Comparison of ENCODE assay signal across 12 cellular contexts in genomic region chr15:60115579-60116415, GRCh38.
DNase-seq lines count a peak whose midpoint lies in the region; ATAC-seq and TF ChIP-seq lines count a peak whose summit lies in the region.
"Had no signal": no experiment of that assay in that cellular context is flagged by ENCODE, and none has a peak within 500 bp of the region (broad histone marks: within the 10 kb centered on the region; RNA-seq: fewer than 3 reads in every experiment).

No MANE protein-coding gene starts in this region.

- CTCF ChIA-PET in naive thymus-derived CD4-positive, alpha-beta T cell (lab: Charles Lee): interaction anchor here (0.7 kb wide), 1 partner anchor 36 kb away, joined by 3 read pairs; no protein-coding TSS in a partner anchor

- no peaks in the 10 kb centered on the region for H3K27me3 ChIP-seq in naive thymus-derived CD4-positive, alpha-beta T cell (ENCODE audit: control insufficient read depth in 2 of 2, insufficient read depth in 2 of 2, low read length in 2 of 2)

- 72 to 87% methylated on average over 5 to 7 of the region's 9 CpGs for WGBS in mesodermal cell (ENCODE audit: insufficient coverage in 2 of 2), 2 experiments

- ATAC-seq in activated naive CD8-positive, alpha-beta T cell treated with anti-CD3 and anti-CD28 coated beads, Interleukin-2, amount 50 U/mL, for 24 hours: peak; percentile 63
- no peak for ATAC-seq in HG02571 (IDR thresholded peaks at IDR 0.05; ENCODE audit: unreplicated experiment)
- ATAC-seq in naive thymus-derived CD4-positive, alpha-beta T cell: no peak

- DNase-seq in NCI-H1694 treated with DMSO at 0.1 percent for 48 hours (lab: John Stamatoyannopoulos, UW) (peak; percentile 100), NCI-H1694 (lab: John Stamatoyannopoulos, UW) (no peak), NCI-H2227 (lab: John Stamatoyannopoulos, UW; ENCODE audit: unreplicated experiment) (peak; percentile 37), osteocyte (ENCODE audit: extremely low spot score, unreplicated experiment) (no peak)
- no peak for DNase-seq in activated naive CD8-positive, alpha-beta T cell treated with anti-CD3 and anti-CD28 coated beads, Interleukin-2, amount 50 U/mL, for 24 hours
- DNase-seq in naive thymus-derived CD4-positive, alpha-beta T cell: no peak
- DNase-seq: central memory CD4-positive, alpha-beta T cell; left ventricle myocardium inferior; SK-N-SH; stimulated activated CD4-positive, alpha-beta T cell treated with anti-CD3 and anti-CD28 coated beads, Interleukin-4, amount 100 ng/mL, for 1 hour had no signal

- no peak overlapping the region for H3K4me3 Mint-ChIP-seq in activated naive CD8-positive, alpha-beta T cell treated with anti-CD3 and anti-CD28 coated beads, Interleukin-2, amount 50 U/mL, for 24 hours
- H3K4me3 Mint-ChIP-seq in osteocyte (ENCODE audit: unreplicated experiment): no peak overlapping the region
- H3K4me3 Mint-ChIP-seq in naive thymus-derived CD4-positive, alpha-beta T cell: no peak overlapping the region

- POLR2A ChIA-PET in naive thymus-derived CD4-positive, alpha-beta T cell (lab: Charles Lee): interaction anchor here (1.2 kb wide), 1 partner anchor 9 kb away, joined by 3 read pairs; no protein-coding TSS in a partner anchor

- peak overlapping the region; percentile 68 for H3K27ac Mint-ChIP-seq in activated naive CD8-positive, alpha-beta T cell treated with anti-CD3 and anti-CD28 coated beads, Interleukin-2, amount 50 U/mL, for 24 hours
- no peak overlapping the region for H3K27ac Mint-ChIP-seq in osteocyte (ENCODE audit: unreplicated experiment)
- H3K27ac Mint-ChIP-seq in naive thymus-derived CD4-positive, alpha-beta T cell: no peak overlapping the region

- H3K4me3 ChIP-seq in mesodermal cell (ENCODE audit: extremely low read depth, insufficient read depth, low read length, poor library complexity, severe bottlenecking): no peak overlapping the region
- no peak overlapping the region for H3K4me3 ChIP-seq in naive thymus-derived CD4-positive, alpha-beta T cell (ENCODE audit: low read length)
- H3K4me3 ChIP-seq: left ventricle myocardium inferior had no signal

- H3K36me3 ChIP-seq in mesodermal cell (ENCODE audit: control insufficient read depth, insufficient read depth, low read length): no peaks in the 10 kb centered on the region
- no peaks in the 10 kb centered on the region for H3K36me3 ChIP-seq in naive thymus-derived CD4-positive, alpha-beta T cell (ENCODE audit: control insufficient read depth in 2 of 3, insufficient read depth in 3 of 3, low read length in 3 of 3)
- H3K36me3 ChIP-seq: left ventricle myocardium inferior had no signal

- no peaks in the 10 kb centered on the region for H3K36me3 Mint-ChIP-seq in activated naive CD8-positive, alpha-beta T cell treated with anti-CD3 and anti-CD28 coated beads, Interleukin-2, amount 50 U/mL, for 24 hours (ENCODE audit: low read depth)
- no peaks in the 10 kb centered on the region for H3K36me3 Mint-ChIP-seq in osteocyte (ENCODE audit: unreplicated experiment)
- H3K36me3 Mint-ChIP-seq in naive thymus-derived CD4-positive, alpha-beta T cell: no peaks in the 10 kb centered on the region

- intact Hi-C loops in naive thymus-derived CD4-positive, alpha-beta T cell (cut with micrococcal nuclease): no loop called here

- H3K27me3 Mint-ChIP-seq in activated naive CD8-positive, alpha-beta T cell treated with anti-CD3 and anti-CD28 coated beads, Interleukin-2, amount 50 U/mL, for 24 hours: peaks cover 9% of the 10 kb centered on the region
- peaks cover 59% of the 10 kb centered on the region for H3K27me3 Mint-ChIP-seq in osteocyte (ENCODE audit: unreplicated experiment)
- peaks cover 0 to 7% (median 5%) of the 10 kb centered on the region in 5 donors for H3K27me3 Mint-ChIP-seq in naive thymus-derived CD4-positive, alpha-beta T cell

- peaks cover 4% of the 10 kb centered on the region for H3K4me1 ChIP-seq in mesodermal cell (ENCODE audit: control insufficient read depth, insufficient read depth, low read length, poor library complexity, severe bottlenecking)
- H3K4me1 ChIP-seq in naive thymus-derived CD4-positive, alpha-beta T cell (ENCODE audit: control insufficient read depth in 2 of 2, insufficient read depth in 2 of 2, low read length in 2 of 2): no peaks in the 10 kb centered on the region
- H3K4me1 ChIP-seq: left ventricle myocardium inferior had no signal

- no peaks in the 10 kb centered on the region for H3K9me3 Mint-ChIP-seq in activated naive CD8-positive, alpha-beta T cell treated with anti-CD3 and anti-CD28 coated beads, Interleukin-2, amount 50 U/mL, for 24 hours
- no peaks in the 10 kb centered on the region for H3K9me3 Mint-ChIP-seq in osteocyte (ENCODE audit: unreplicated experiment)
- H3K9me3 Mint-ChIP-seq in naive thymus-derived CD4-positive, alpha-beta T cell: no peaks in the 10 kb centered on the region

- no peak for TF ChIP-seq CTCF in osteocyte (IDR thresholded peaks at IDR 0.05)

- H3K9me3 ChIP-seq in mesodermal cell (ENCODE audit: control insufficient read depth, low read length): no peaks in the 10 kb centered on the region
- no peaks in the 10 kb centered on the region for H3K9me3 ChIP-seq in naive thymus-derived CD4-positive, alpha-beta T cell (ENCODE audit: control insufficient read depth in 2 of 3, low read length in 3 of 3)
- H3K9me3 ChIP-seq: left ventricle myocardium inferior, SK-N-SH had no signal

- peak overlapping the region; percentile 55 for H3K27ac ChIP-seq in mesodermal cell (ENCODE audit: low read depth, low read length, severe bottlenecking)
- no peak overlapping the region for H3K27ac ChIP-seq in naive thymus-derived CD4-positive, alpha-beta T cell (ENCODE audit: low read depth, low read length)
- H3K27ac ChIP-seq: left ventricle myocardium inferior had no signal

- peaks cover 51% of the 10 kb centered on the region for H3K4me1 Mint-ChIP-seq in activated naive CD8-positive, alpha-beta T cell treated with anti-CD3 and anti-CD28 coated beads, Interleukin-2, amount 50 U/mL, for 24 hours
- no peaks in the 10 kb centered on the region for H3K4me1 Mint-ChIP-seq in osteocyte (ENCODE audit: unreplicated experiment)
- H3K4me1 Mint-ChIP-seq in naive thymus-derived CD4-positive, alpha-beta T cell: peaks cover 0 to 12% (median 8%) of the 10 kb centered on the region in 7 donors

Comparison
In these comparisons a context has a peak if more than half of its experiments do, and no peak if none do; other contexts are left out.
1. DNase-seq: peak in NCI-H1694 treated with DMSO at 0.1 percent for 48 hours (single experiment) and NCI-H2227 (single experiment); none in NCI-H1694 (single experiment), activated naive CD8-positive, alpha-beta T cell treated with anti-CD3 and anti-CD28 coated beads, Interleukin-2, amount 50 U/mL, for 24 hours (single experiment), osteocyte (single experiment) and naive thymus-derived CD4-positive, alpha-beta T cell (0 of 9).